Comparison of ENCODE assay signal across 14 cellular contexts in genomic region chr10:112919721-112920120, GRCh38.
A peak's percentile ranks its signal among the peaks of the same experiment; 100 is the strongest.
DNase-seq lines count a peak whose midpoint lies in the region.
"Had no signal": no experiment of that assay in that cellular context is flagged by ENCODE, and none has a peak within 500 bp of the region (broad histone marks: within the 10 kb centered on the region; RNA-seq: fewer than 3 reads in every experiment).

No MANE protein-coding gene starts in this region.

- H3K27me3 ChIP-seq in ACC112 (ENCODE audit: insufficient read depth, low read length): no peaks in the 10 kb centered on the region
- H3K27me3 ChIP-seq: adrenal gland had no signal

- peaks cover 24% of the 10 kb centered on the region for H3K4me1 ChIP-seq in ACC112 (ENCODE audit: control insufficient read depth, insufficient read depth, low read length, unreplicated experiment)
- H3K4me1 ChIP-seq: adrenal gland had no signal

- H3K4me3 ChIP-seq in ACC112 (ENCODE audit: low read depth, low read length): no peak overlapping the region
- H3K4me3 ChIP-seq: adrenal gland, SK-N-MC had no signal

- DNase-seq in HK-2 (ENCODE audit: unreplicated experiment) (peak; percentile 60), amniotic epithelial cell (ENCODE audit: low read depth) (peak; percentile 51), glomerular visceral epithelial cell (ENCODE audit: extremely low spot score) (peak; percentile 76), activated gamma-delta T cell (lab: John Stamatoyannopoulos, UW) (no peak), SKM-1 treated with dmso at 0.1 percent for 144 hours (lab: John Stamatoyannopoulos, UW; ENCODE audit: unreplicated experiment) (no peak), CD1c-positive myeloid dendritic cell (ENCODE audit: extremely low spot score) (no peak), posterior cingulate gyrus (no peak)
- DNase-seq: activated CD4-positive, CD25-positive, alpha-beta regulatory T cell; adrenal gland; KG1; NCI-H1930; stimulated activated CD4-positive, alpha-beta T cell treated with anti-CD3 and anti-CD28 coated beads, Interleukin-2, amount 100 ng/mL, for 48 hours had no signal

- H2AFZ ChIP-seq in ACC112 (ENCODE audit: low read length, unreplicated experiment): peak overlapping the region; percentile 4

- no peaks in the 10 kb centered on the region for H3K79me2 ChIP-seq in ACC112 (ENCODE audit: control insufficient read depth, insufficient read depth, low read length, unreplicated experiment)

- H3K27ac ChIP-seq in ACC112 (ENCODE audit: low read depth, low read length): peak overlapping the region; percentile 48
- H3K27ac ChIP-seq: adrenal gland, SK-N-MC had no signal

- H3K36me3 ChIP-seq in ACC112 (ENCODE audit: insufficient read depth, low read length): no peaks in the 10 kb centered on the region
- H3K36me3 ChIP-seq: adrenal gland had no signal

- intact Hi-C loops in posterior cingulate gyrus (cut with DNase I): no loop called here

Comparison
In these comparisons a context has a peak if more than half of its experiments do, and no peak if none do; other contexts are left out.
1. DNase-seq: peak in HK-2 (single experiment), amniotic epithelial cell (single experiment) and glomerular visceral epithelial cell (single experiment); none in activated gamma-delta T cell (single experiment), SKM-1 treated with dmso at 0.1 percent for 144 hours (single experiment), CD1c-positive myeloid dendritic cell (single experiment) and posterior cingulate gyrus (0 of 10).